In the genomic region with DNA sequence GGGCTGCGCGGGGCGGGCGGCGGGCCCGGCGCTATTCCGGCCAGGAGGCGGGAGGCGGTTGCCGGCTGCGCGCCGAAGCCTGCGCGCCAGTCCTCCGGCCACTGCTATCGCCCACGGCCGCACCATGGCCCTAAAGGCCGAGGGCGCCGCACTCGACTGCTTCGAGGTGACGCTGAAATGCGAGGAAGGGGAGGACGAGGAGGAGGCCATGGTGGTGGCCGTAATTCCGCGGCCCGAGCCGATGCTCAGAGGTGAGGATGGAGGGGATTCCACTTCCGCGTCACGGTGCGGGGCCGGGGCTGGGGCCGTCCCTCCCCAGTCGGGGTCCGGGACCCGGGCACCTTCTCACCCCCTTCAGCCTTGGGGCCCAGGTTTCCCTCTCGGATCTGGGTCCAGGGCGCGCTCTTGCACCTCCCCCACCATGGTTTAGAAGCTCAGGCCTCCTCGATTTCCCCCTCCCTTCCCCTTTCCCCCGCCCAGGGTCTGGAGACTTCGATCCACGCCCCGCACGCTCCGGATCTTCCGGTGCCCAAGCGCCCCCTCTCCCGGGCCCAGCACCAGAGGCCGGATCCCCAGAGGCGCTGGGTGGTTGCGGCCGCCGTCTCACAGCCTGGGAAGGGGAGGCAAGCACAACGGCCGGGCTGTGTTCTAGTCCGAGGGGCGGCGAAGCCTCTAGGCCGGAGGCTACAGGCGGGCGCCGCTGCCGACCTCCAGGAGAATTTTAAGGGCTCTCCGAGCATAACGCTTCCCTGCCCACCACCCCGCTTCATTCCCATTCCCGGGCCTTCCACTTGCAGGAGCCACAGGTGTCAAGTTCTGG, we compare ENCODE assay signal across 8 cellular contexts. TPM values are rescaled to one million over a fixed set of nuclear protein-coding genes. Genes with fewer than 3 reads are reported as not detected.
DNase-seq lines count a peak whose midpoint lies in the region; ATAC-seq and TF ChIP-seq lines count a peak whose summit lies in the region.

No MANE protein-coding gene starts in this region.

- H3K4me3 ChIP-seq in BE2C (ENCODE audit: low read depth, low read length) = peak overlapping the region; percentile 73
- H3K4me3 ChIP-seq in OCI-LY7 (ENCODE audit: low read depth, low read length, poor library complexity, severe bottlenecking) = peak overlapping the region; percentile 83

- POLR2A ChIA-PET in OCI-LY7 (lab: Charles Lee) = interaction anchor here (1.0 to 1.5 kb wide), 2 partner anchors 19 to 24 kb away, joined by 3 to 7 read pairs; no protein-coding TSS in a partner anchor

- H2AFZ ChIP-seq in OCI-LY7 (ENCODE audit: low read length) = no peak overlapping the region; the same call in 1 of the 2 replicates

- peak overlapping the region; percentile 22 for H3K27ac Mint-ChIP-seq in activated naive CD8-positive, alpha-beta T cell

- H3K27ac ChIP-seq in OCI-LY7 (ENCODE audit: low read depth, low read length, poor library complexity, severe bottlenecking) = peak overlapping the region; percentile 58

- peaks cover 12% of the 10 kb centered on the region for H4K20me1 ChIP-seq in OCI-LY7 (ENCODE audit: insufficient read depth, low read length)

- H3K4me1 ChIP-seq in BE2C (no peaks in the 10 kb centered on the region), OCI-LY7 (ENCODE audit: insufficient read depth, low read length, poor library complexity, severe bottlenecking) (peaks cover 18% of the 10 kb centered on the region)

- no TSS peak for BruUV-seq in OCI-LY7 (replicated peaks; lab: Mats Ljungman, UMichigan)

- peak overlapping the region; percentile 84 for H3K4me3 Mint-ChIP-seq in activated naive CD8-positive, alpha-beta T cell

- CTCF ChIA-PET in OCI-LY7 (lab: Charles Lee; ENCODE audit: unreplicated experiment) = no interaction called here

- peaks cover 22% of the 10 kb centered on the region for H3K4me1 Mint-ChIP-seq in activated naive CD8-positive, alpha-beta T cell (ENCODE audit: low read depth)

- peak overlapping the region; percentile 86 for H3K4me2 ChIP-seq in OCI-LY7 (ENCODE audit: low read length)

- no peaks in the 10 kb centered on the region for H3K36me3 Mint-ChIP-seq in activated naive CD8-positive, alpha-beta T cell

- H3K27me3 Mint-ChIP-seq in activated naive CD8-positive, alpha-beta T cell = no peaks in the 10 kb centered on the region

- H3K79me2 ChIP-seq in OCI-LY7 (ENCODE audit: insufficient read depth, low read depth, low read length) = peaks cover 36% of the 10 kb centered on the region

- DNase-seq in BE2C (peak; percentile 46), OCI-LY7 (ENCODE audit: low spot score) (peak; percentile 68), glomerular visceral epithelial cell (ENCODE audit: extremely low spot score) (peak; percentile 44), omental fat pad (ENCODE audit: low spot score) (no peak), SKM-1 treated with dmso at 0.1 percent for 144 hours (lab: John Stamatoyannopoulos, UW; ENCODE audit: unreplicated experiment) (no peak)

- TF ChIP-seq CTCF in BE2C (IDR thresholded peaks at IDR 0.05; ENCODE audit: low read depth, low read length) (no peak), OCI-LY7 (conservative IDR thresholded peaks at IDR 0.05; ENCODE audit: low read length) (no peak; the same call in 1 of the 2 replicates), omental fat pad (IDR thresholded peaks at IDR 0.05) (no peak)

- intact Hi-C loops in OCI-LY7 (cut with micrococcal nuclease; ENCODE audit: unreplicated experiment) = loop anchor here (5.0 kb wide), 2 partner anchors 46 to 141 kb away; a partner anchor contains a TSS

- H3K9me3 Mint-ChIP-seq in activated naive CD8-positive, alpha-beta T cell (ENCODE audit: low read depth) = no peaks in the 10 kb centered on the region

- H3K27me3 ChIP-seq in BE2C = no peaks in the 10 kb centered on the region

- H3K9me3 ChIP-seq in BE2C = no peaks in the 10 kb centered on the region
- H3K9me3 ChIP-seq in OCI-LY7 (ENCODE audit: low read length) = no peaks in the 10 kb centered on the region

- no peaks in the 10 kb centered on the region for H3K9me2 ChIP-seq in OCI-LY7 (ENCODE audit: insufficient read depth, low read length)

- ATAC-seq in GM18907 (IDR thresholded peaks at IDR 0.05; ENCODE audit: unreplicated experiment) = peak; percentile 47
- ATAC-seq in HG03108 (IDR thresholded peaks at IDR 0.05; ENCODE audit: unreplicated experiment) = peak; percentile 19
- peak; percentile 40 for ATAC-seq in omental fat pad (ENCODE audit: low FRiP score)

- H3K36me3 ChIP-seq in BE2C (0 out of 2 replicates have a peak, but pooled peaks cover 17% of the 10 kb centered on the region), OCI-LY7 (ENCODE audit: insufficient read depth, low read length) (peaks cover 43% of the 10 kb centered on the region)

RNA-seq across cellular contexts. Expression of a gene that starts 0.5 kb away (rescaled TPM):
- polyA plus RNA-seq in BE2C (2012; ENCODE audit: insufficient read depth, insufficient read length, low read depth) = 53.6 TPM
- total RNA-seq in OCI-LY7 (2014; rRNA removed; shearing (Covaris generic)) = 57.9 and 71.1 TPM in 2 replicates
- total RNA-seq in OCI-LY7 (2022) (81.6 and 81.8 TPM in 2 replicates), omental fat pad (10 to 100 TPM in 1 of 4 donors, 1 to 10 TPM in 3; 7.3 to 12.8 (median 8.6) TPM)

RNA-seq across cellular contexts. Expression of a gene that starts 25.1 kb away (rescaled TPM):
- 25.2 TPM for polyA plus RNA-seq in BE2C (2012; ENCODE audit: insufficient read depth, insufficient read length, low read depth)
- total RNA-seq in OCI-LY7 (2014; rRNA removed; shearing (Covaris generic)) = 20.8 and 22.7 TPM in 2 replicates
- total RNA-seq in OCI-LY7 (2022) = 40.1 and 45.4 TPM in 2 replicates
- total RNA-seq in omental fat pad = 10 to 100 TPM; 14.8 to 27.1 (median 23.4) TPM

RNA-seq across cellular contexts. Expression of a gene that starts 45.2 kb away (rescaled TPM):
- 9.7 TPM for polyA plus RNA-seq in BE2C (2012; ENCODE audit: insufficient read depth, insufficient read length, low read depth)
- 6.8 and 10.3 TPM in 2 replicates for total RNA-seq in OCI-LY7 (2014; rRNA removed; shearing (Covaris generic))
- total RNA-seq in OCI-LY7 (2022) (12.7 TPM in 2 replicates), omental fat pad (10 to 100 TPM; 10.7 to 18.3 (median 15.6) TPM)

Comparison
In these comparisons a context has a peak if more than half of its experiments do, and no peak if none do; other contexts are left out.
1. DNase-seq: peak in BE2C (single experiment), OCI-LY7 (single experiment) and glomerular visceral epithelial cell (single experiment); none in omental fat pad (single experiment) and SKM-1 treated with dmso at 0.1 percent for 144 hours (single experiment).
2. RNA of a gene that starts 0.5 kb away (total RNA-seq): 57.9 to 81.8 TPM in OCI-LY7; 7.3 to 12.8 TPM in omental fat pad; every median in the first group is over 4 times any median in the second.
3. Peak in every context shown above with its lines, with median percentiles within 50 percentile points of each other: ATAC-seq.